8 cellular contexts compared by ENCODE assay signal in the genomic region with DNA sequence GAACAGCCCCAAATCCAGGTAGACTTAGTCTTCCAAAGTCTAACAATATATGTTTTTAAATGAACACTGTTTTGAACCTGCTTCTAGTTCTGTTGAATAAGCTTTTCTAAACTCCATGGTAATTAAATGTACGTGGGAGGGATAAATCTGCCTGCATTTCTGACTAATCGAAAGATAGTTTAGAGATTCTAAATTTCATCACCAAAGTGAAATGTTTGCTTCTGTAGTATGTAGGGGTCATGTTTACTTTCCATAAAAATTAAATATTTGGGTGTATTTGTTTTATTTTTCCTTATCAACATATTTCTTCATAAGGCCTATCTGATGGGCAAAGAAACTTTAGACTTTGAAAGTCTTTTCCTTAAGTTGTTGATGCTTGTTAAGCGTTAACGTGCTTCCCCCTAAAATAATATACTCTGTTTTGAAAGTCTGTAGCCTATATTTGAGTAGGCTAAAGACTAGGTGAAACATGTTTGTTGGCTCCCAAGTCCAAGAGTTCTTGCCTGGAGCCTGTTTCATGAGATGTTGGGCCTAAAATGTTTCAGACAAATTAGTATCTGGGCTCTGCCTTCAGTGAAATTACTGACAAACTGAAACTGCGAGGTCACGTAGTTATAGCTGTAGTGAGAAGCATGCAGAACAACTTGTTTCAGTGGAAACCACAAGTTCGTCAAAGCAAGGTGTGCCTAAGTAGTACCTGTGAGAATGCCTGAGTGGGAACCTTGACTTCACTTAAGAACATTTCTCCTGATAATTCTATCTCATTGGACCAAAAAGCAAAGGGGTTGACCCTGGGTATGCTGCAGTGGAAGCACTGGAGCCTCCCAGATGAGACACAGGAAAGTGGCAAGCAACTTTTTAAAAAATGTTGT.
A peak's percentile ranks its signal among the peaks of the same experiment; 100 is the strongest.
DNase-seq lines count a peak whose midpoint lies in the region; ATAC-seq and TF ChIP-seq lines count a peak whose summit lies in the region.

No MANE protein-coding gene starts in this region.

- DNase-seq in CD14-positive monocyte (ENCODE audit: low spot score) (no peak), amniotic epithelial cell (ENCODE audit: low read depth) (peak; percentile 74), mesothelial cell of epicardium (ENCODE audit: low spot score in 2 of 2, unreplicated experiment in 2 of 2) (no peak), AG20443 (ENCODE audit: low spot score) (no peak), A673 (ENCODE audit: low spot score) (no peak), KBM-7 (no peak)

- H3K27ac Mint-ChIP-seq in CD14-positive monocyte (peak overlapping the region in 1 of 7 donors; percentile 8), mesothelial cell of epicardium (peak overlapping the region; percentile 77)

- peaks cover 16% of the 10 kb centered on the region for H3K4me1 ChIP-seq in A673 (ENCODE audit: insufficient read depth, low read length, poor library complexity, severe bottlenecking)

- in situ Hi-C loops in KBM-7 (cut with MboI; ENCODE audit: low pct_unique_long_range_greater_than_20kb, low sequenced_read_pairs) = no loop called here

- no TSS peak for BruUV-seq in A673 (replicated peaks; lab: Mats Ljungman, UMichigan)

- H3K27ac ChIP-seq in A673 (ENCODE audit: low read depth, low read length, poor library complexity, severe bottlenecking) = no peak overlapping the region

- H3K4me1 Mint-ChIP-seq in CD14-positive monocyte (peaks cover 28% of the 10 kb centered on the region), mesothelial cell of epicardium (peaks cover 34% of the 10 kb centered on the region)

- no peak for TF ChIP-seq CTCF in CD14-positive monocyte (IDR thresholded peaks at IDR 0.05)
- TF ChIP-seq CTCF in mesothelial cell of epicardium (IDR thresholded peaks at IDR 0.05; ENCODE audit: unreplicated experiment) = no peak
- no peak for TF ChIP-seq CTCF in A673 (conservative IDR thresholded peaks at IDR 0.05; ENCODE audit: low read depth, low read length)

- H3K4me3 Mint-ChIP-seq in CD14-positive monocyte (peak overlapping the region; percentile 20 to 65), mesothelial cell of epicardium (no peak overlapping the region)

- peaks cover 0 to 2% (median 0%) of the 10 kb centered on the region in 7 donors for H3K9me3 Mint-ChIP-seq in CD14-positive monocyte
- H3K9me3 Mint-ChIP-seq in mesothelial cell of epicardium = peaks cover 7% of the 10 kb centered on the region

- intact Hi-C loops in CD14-positive monocyte (cut with micrococcal nuclease) = no loop called here
- intact Hi-C loops in A673 (cut with micrococcal nuclease; ENCODE audit: unreplicated experiment) = no loop called here

- H3K4me3 ChIP-seq in A673 (ENCODE audit: low read depth, low read length, poor library complexity, severe bottlenecking) = no peak overlapping the region

- CTCF ChIA-PET in A673 (lab: Charles Lee) = no interaction called here

- H3K36me3 Mint-ChIP-seq in CD14-positive monocyte (no peaks in the 10 kb centered on the region), mesothelial cell of epicardium (peaks cover 12% of the 10 kb centered on the region)

- ATAC-seq in GM19397 (IDR thresholded peaks at IDR 0.05; ENCODE audit: unreplicated experiment) (peak; percentile 88), HG03432 (IDR thresholded peaks at IDR 0.05; ENCODE audit: unreplicated experiment) (peak; percentile 89)

- H3K27me3 ChIP-seq in A673 (replicated peaks; ENCODE audit: insufficient read depth, low read depth, low read length, poor library complexity) = no peaks in the 10 kb centered on the region

- POLR2A ChIA-PET in A673 (lab: Charles Lee; ENCODE audit: low non-redundant PET) = no interaction called here

- H3K27me3 Mint-ChIP-seq in CD14-positive monocyte (ENCODE audit: low read depth in 3 of 3) (no peaks in the 10 kb centered on the region), mesothelial cell of epicardium (ENCODE audit: low read depth) (no peaks in the 10 kb centered on the region)

- H3K36me3 ChIP-seq in A673 (ENCODE audit: insufficient read depth, low read length, poor library complexity, severe bottlenecking) = no peaks in the 10 kb centered on the region

- peaks cover 10% of the 10 kb centered on the region for H3K9me3 ChIP-seq in A673 (ENCODE audit: low read depth, low read length, poor library complexity, severe bottlenecking)
